8 cellular contexts compared by ENCODE assay signal in the genomic region with DNA sequence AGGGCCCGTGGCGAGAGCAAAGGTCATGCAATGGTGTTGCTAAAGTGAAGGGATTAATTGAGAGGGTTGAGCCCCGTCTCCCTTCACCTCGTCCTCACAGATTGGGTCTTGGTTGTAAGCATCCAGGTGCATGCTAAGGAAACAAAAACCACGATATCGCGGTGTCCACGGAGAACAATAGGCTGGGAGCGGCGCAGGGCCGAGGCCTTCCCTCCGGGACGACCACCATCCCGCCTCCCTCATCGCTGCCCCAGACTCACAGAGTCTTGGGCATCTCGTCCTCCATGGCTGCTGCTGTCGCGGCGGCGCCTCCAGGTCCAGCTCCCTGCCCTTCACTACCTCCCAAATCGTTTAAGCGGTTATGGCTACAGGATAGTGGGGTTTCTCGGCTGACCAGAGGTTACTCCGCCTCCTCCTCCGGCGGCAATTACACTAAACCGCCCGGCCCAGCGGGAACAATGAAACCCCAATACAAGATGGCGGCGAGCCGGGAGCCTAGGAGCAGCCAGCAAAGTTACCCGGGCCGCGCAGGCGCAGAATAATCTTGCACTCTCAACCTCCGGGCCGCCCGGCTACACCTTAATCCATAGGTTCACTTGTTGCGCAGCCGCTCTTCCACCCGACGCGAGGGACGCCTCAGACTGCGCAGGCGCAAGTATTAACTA. TPM values are rescaled to one million over a fixed set of nuclear protein-coding genes. Genes with fewer than 3 reads are reported as not detected.
DNase-seq lines count a peak whose midpoint lies in the region; ATAC-seq lines count a peak whose summit lies in the region.

A gene with protein sequence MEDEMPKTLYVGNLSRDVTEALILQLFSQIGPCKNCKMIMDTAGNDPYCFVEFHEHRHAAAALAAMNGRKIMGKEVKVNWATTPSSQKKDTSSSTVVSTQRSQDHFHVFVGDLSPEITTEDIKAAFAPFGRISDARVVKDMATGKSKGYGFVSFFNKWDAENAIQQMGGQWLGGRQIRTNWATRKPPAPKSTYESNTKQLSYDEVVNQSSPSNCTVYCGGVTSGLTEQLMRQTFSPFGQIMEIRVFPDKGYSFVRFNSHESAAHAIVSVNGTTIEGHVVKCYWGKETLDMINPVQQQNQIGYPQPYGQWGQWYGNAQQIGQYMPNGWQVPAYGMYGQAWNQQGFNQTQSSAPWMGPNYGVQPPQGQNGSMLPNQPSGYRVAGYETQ (minus strand): TSS at position 484 of the 665 bp plus-strand sequence. CDS start 198 bp downstream, at position 286.

- H3K9ac ChIP-seq in NT2/D1 (ENCODE audit: insufficient read length, low read depth), result peak within 1 kb of the TSS; percentile 99

- peak within 1 kb of the TSS; percentile 90 for H3K4me3 ChIP-seq in NT2/D1 (ENCODE audit: insufficient read length, low read depth)
- H3K4me3 ChIP-seq in mesodermal cell (ENCODE audit: extremely low read depth, insufficient read depth, low read length, poor library complexity, severe bottlenecking), result peak within 1 kb of the TSS; percentile 88

- CTCF ChIA-PET in activated CD8-positive, alpha-beta memory T cell treated with anti-CD3 and anti-CD28 coated beads, Interleukin-2, amount 10 ng/mL, durations not matched to agents 7 days and 5 days (lab: Charles Lee), result interaction anchor here (2.8 kb wide), 1 partner anchor 10 kb away, joined by 9 read pairs; a partner anchor contains a TSS

- in situ Hi-C loops in endometrial microvascular endothelial cells (cut with HindIII; ENCODE audit: inconsistent ontology term, low pct_unique_long_range_greater_than_20kb, low sequenced_read_pairs), result no loop called here

- H3K36me3 ChIP-seq in NT2/D1 (ENCODE audit: insufficient read depth, insufficient read length, low read length), result peaks cover 13% of the 10 kb centered on the region
- H3K36me3 ChIP-seq in mesodermal cell (ENCODE audit: control insufficient read depth, insufficient read depth, low read length), result peaks cover 24% of the 10 kb centered on the region

- peak; percentile 99 for DNase-seq in COR-L47 (lab: John Stamatoyannopoulos, UW)
- peak; percentile 63 to 99 (median 94) for DNase-seq in HUDEP-2 (lab: John Stamatoyannopoulos, UW; ENCODE audit: unreplicated experiment in 76 of 76)
- peak; percentile 98 for DNase-seq in NT2/D1 (ENCODE audit: low read depth, low spot score)
- DNase-seq in activated CD8-positive, alpha-beta memory T cell treated with anti-CD3 and anti-CD28 coated beads, Interleukin-2, amount 10 ng/mL, durations not matched to agents 7 days and 5 days, result peak; percentile 99
- DNase-seq in stimulated activated CD8-positive, alpha-beta memory T cell treated with anti-CD3 and anti-CD28 coated beads, Interleukin-15, amount 100 ng/mL, for 4 hours (ENCODE audit: low read depth in 2 of 2), result peak; percentile 96 to 97

- H3K4me3 Mint-ChIP-seq in activated CD8-positive, alpha-beta memory T cell treated with anti-CD3 and anti-CD28 coated beads, Interleukin-2, amount 10 ng/mL, durations not matched to agents 7 days and 5 days, result peak within 1 kb of the TSS; percentile 100

- WGBS in mesodermal cell (ENCODE audit: insufficient coverage in 2 of 2), 2 experiments, result 0% methylated on average over 29 to 46 of the region's 47 CpGs

- ATAC-seq in GM21381 (IDR thresholded peaks at IDR 0.05; ENCODE audit: unreplicated experiment), result peak; percentile 95
- peak; percentile 99 for ATAC-seq in activated CD8-positive, alpha-beta memory T cell treated with anti-CD3 and anti-CD28 coated beads, Interleukin-2, amount 10 ng/mL, durations not matched to agents 7 days and 5 days

- no peaks in the 10 kb centered on the region for H3K4me1 ChIP-seq in NT2/D1 (ENCODE audit: insufficient read depth, insufficient read length)
- H3K4me1 ChIP-seq in mesodermal cell (ENCODE audit: control insufficient read depth, insufficient read depth, low read length, poor library complexity, severe bottlenecking), result no peaks in the 10 kb centered on the region

- peak within 1 kb of the TSS; percentile 100 for H3K27ac ChIP-seq in mesodermal cell (ENCODE audit: low read depth, low read length, severe bottlenecking)

- peaks cover 37% of the 10 kb centered on the region for H3K4me1 Mint-ChIP-seq in activated CD8-positive, alpha-beta memory T cell treated with anti-CD3 and anti-CD28 coated beads, Interleukin-2, amount 10 ng/mL, durations not matched to agents 7 days and 5 days

- H3K27me3 ChIP-seq in NT2/D1 (ENCODE audit: insufficient read depth, insufficient read length), result no peaks in the 10 kb centered on the region

- H3K27ac Mint-ChIP-seq in activated CD8-positive, alpha-beta memory T cell treated with anti-CD3 and anti-CD28 coated beads, Interleukin-2, amount 10 ng/mL, durations not matched to agents 7 days and 5 days, result peak within 1 kb of the TSS; percentile 99

- peaks cover 16% of the 10 kb centered on the region for H3K36me3 Mint-ChIP-seq in activated CD8-positive, alpha-beta memory T cell treated with anti-CD3 and anti-CD28 coated beads, Interleukin-2, amount 10 ng/mL, durations not matched to agents 7 days and 5 days

- H3K9me3 Mint-ChIP-seq in activated CD8-positive, alpha-beta memory T cell treated with anti-CD3 and anti-CD28 coated beads, Interleukin-2, amount 10 ng/mL, durations not matched to agents 7 days and 5 days (ENCODE audit: low read depth), result no peaks in the 10 kb centered on the region

- H3K27me3 Mint-ChIP-seq in activated CD8-positive, alpha-beta memory T cell treated with anti-CD3 and anti-CD28 coated beads, Interleukin-2, amount 10 ng/mL, durations not matched to agents 7 days and 5 days, result no peaks in the 10 kb centered on the region

- H3K9me3 ChIP-seq in NT2/D1 (ENCODE audit: insufficient read depth, low read length) (no peaks in the 10 kb centered on the region), mesodermal cell (ENCODE audit: control insufficient read depth, low read length) (no peaks in the 10 kb centered on the region)

RNA-seq across cellular contexts. Expression of the gene that starts here (rescaled TPM):
- 100 to 1,000 TPM; 131 to 151 TPM for total RNA-seq in activated CD8-positive, alpha-beta memory T cell treated with anti-CD3 and anti-CD28 coated beads, Interleukin-2, amount 10 ng/mL, durations not matched to agents 7 days and 5 days
- 55.4 TPM for total RNA-seq in endometrial microvascular endothelial cells (ENCODE audit: inconsistent ontology term)
- 134 TPM for polyA plus RNA-seq in mesodermal cell (2013, experiment 1 of 2)
- polyA plus RNA-seq in mesodermal cell (2013, experiment 2 of 2), result 152 TPM

Comparison
In these comparisons a context has a peak if more than half of its experiments do, and no peak if none do; other contexts are left out.
1. Peak in every context shown above with its lines: DNase-seq, ATAC-seq, H3K4me3 ChIP-seq and H3K27ac ChIP-seq.